Comparison of ENCODE assay signal across 1 cellular context in genomic region chr6:26280409-26280808, GRCh38.
TF ChIP-seq lines count a peak whose summit lies in the region.

No MANE protein-coding gene starts in this region.

TF ChIP-seq in GM23338, 12 proteins besides CTCF, POLR2A, EP300 and RAD21 (continued from another document):
- no peak for TF ChIP-seq REST (IDR thresholded peaks at IDR 0.05; ENCODE audit: unreplicated experiment)
- no peak for TF ChIP-seq ZNF462 (CRISPR knock-in tag; IDR thresholded peaks at IDR 0.05)
- TF ChIP-seq ETS1 (IDR thresholded peaks at IDR 0.05), result no peak
- no peak for TF ChIP-seq NANOG (IDR thresholded peaks at IDR 0.05; ENCODE audit: borderline replicate concordance)
- no peak for TF ChIP-seq ZNF331 (CRISPR knock-in tag; IDR thresholded peaks at IDR 0.05; ENCODE audit: low read depth)
- TF ChIP-seq STAT1 (IDR thresholded peaks at IDR 0.05; ENCODE audit: unreplicated experiment), result no peak
- TF ChIP-seq JUNB (IDR thresholded peaks at IDR 0.05; ENCODE audit: unreplicated experiment), result no peak
- no peak for TF ChIP-seq POLR2AphosphoS5 (IDR thresholded peaks at IDR 0.05; ENCODE audit: low read depth)
TF ChIP-seq in GM23338: peak in this region for 0.
